22 cellular contexts compared by ENCODE assay signal in the genomic region with DNA sequence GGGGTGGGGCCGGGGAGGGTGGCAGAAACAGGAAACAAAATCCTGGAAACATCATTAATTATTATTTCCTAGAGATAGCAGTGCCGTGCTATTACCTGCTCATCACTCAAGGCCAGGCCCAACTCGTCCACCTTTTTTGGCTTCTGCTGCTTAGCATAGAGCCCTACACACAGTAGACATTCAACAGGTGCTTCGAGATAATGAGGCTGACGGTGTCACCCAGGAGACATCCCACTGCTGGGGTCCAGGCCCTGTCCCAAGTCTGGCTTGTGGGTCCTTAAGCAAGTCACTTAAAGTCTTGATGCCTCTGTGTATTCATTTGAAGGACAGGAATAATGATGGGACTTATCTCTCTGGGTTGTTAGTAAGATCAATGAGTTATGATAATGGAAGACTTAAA.
"Had no signal": no experiment of that assay in that cellular context is flagged by ENCODE, and none has a peak within 500 bp of the region (broad histone marks: within the 10 kb centered on the region; RNA-seq: fewer than 3 reads in every experiment).

No MANE protein-coding gene starts in this region.

- DNase-seq: activated CD4-positive, alpha-beta memory T cell treated with anti-CD3 and anti-CD28 coated beads, Interleukin-2, amount 10 ng/mL, durations not matched to agents 7 days and 5 days; activated CD4-positive, alpha-beta T cell treated with anti-CD3 and anti-CD28 coated beads for 48 hours; activated naive CD4-positive, alpha-beta T cell; activated T-cell treated with anti-CD3 and anti-CD28 coated beads, Interleukin-2, amount 50 U/mL, for 48 hours; central memory CD4-positive, alpha-beta T cell; effector CD4-positive, alpha-beta T cell; nephron progenitor cell; ovary; small intestine; stimulated activated CD4-positive, alpha-beta T cell treated with anti-CD3 and anti-CD28 coated beads, Interleukin-4, amount 100 ng/mL, for 24 hours; T-helper 17 cell; T1000; WERI-Rb-1 had no signal

- H3K9me3 ChIP-seq: breast epithelium, mucosa of descending colon, neutrophil, ovary, upper lobe of left lung had no signal

- H3K27me3 ChIP-seq: breast epithelium, neutrophil, ovary, upper lobe of left lung had no signal

- H3K36me3 ChIP-seq: breast epithelium, neutrophil, ovary, upper lobe of left lung, WERI-Rb-1 had no signal

- FAIRE-seq: endometrium, small intestine had no signal

- H3K36me3 Mint-ChIP-seq: activated naive CD4-positive, alpha-beta T cell treated with anti-CD3 and anti-CD28 coated beads, Interleukin-2, amount 50 U/mL, for 72 hours; stimulated activated effector memory CD8-positive, alpha-beta T cell treated with anti-CD3 and anti-CD28 coated beads, Interleukin-12 subunit alpha, Interleukin-12 subunit beta, amount 100 ng/mL, for 72 hours had no signal

- H3K4me3 ChIP-seq: breast epithelium, mucosa of descending colon, ovary, upper lobe of left lung had no signal

- H3K27ac Mint-ChIP-seq: activated CD4-positive, alpha-beta memory T cell treated with anti-CD3 and anti-CD28 coated beads, Interleukin-2, amount 10 ng/mL, durations not matched to agents 7 days and 5 days; activated naive CD4-positive, alpha-beta T cell treated with anti-CD3 and anti-CD28 coated beads, Interleukin-2, amount 50 U/mL, for 72 hours; nephron progenitor cell; progenitor cell of endocrine pancreas; stimulated activated effector memory CD8-positive, alpha-beta T cell treated with anti-CD3 and anti-CD28 coated beads, Interleukin-12 subunit alpha, Interleukin-12 subunit beta, amount 100 ng/mL, for 72 hours; stimulated activated naive CD8-positive, alpha-beta T cell treated with anti-CD3 and anti-CD28 coated beads, Interleukin-15, Interleukin-2, amounts not matched to agents 100 ng/mL and 50 ng/mL, for 24 hours; T-helper 17 cell had no signal

- H3K4me1 ChIP-seq: breast epithelium had no signal

- H3K4me1 Mint-ChIP-seq: activated CD4-positive, alpha-beta memory T cell treated with anti-CD3 and anti-CD28 coated beads, Interleukin-2, amount 10 ng/mL, durations not matched to agents 7 days and 5 days; stimulated activated effector memory CD8-positive, alpha-beta T cell treated with anti-CD3 and anti-CD28 coated beads, Interleukin-12 subunit alpha, Interleukin-12 subunit beta, amount 100 ng/mL, for 72 hours; T-helper 17 cell had no signal

- H3K4me3 Mint-ChIP-seq: activated CD4-positive, alpha-beta memory T cell treated with anti-CD3 and anti-CD28 coated beads, Interleukin-2, amount 10 ng/mL, durations not matched to agents 7 days and 5 days; nephron progenitor cell; stimulated activated effector memory CD8-positive, alpha-beta T cell treated with anti-CD3 and anti-CD28 coated beads, Interleukin-12 subunit alpha, Interleukin-12 subunit beta, amount 100 ng/mL, for 72 hours; stimulated activated naive CD8-positive, alpha-beta T cell treated with anti-CD3 and anti-CD28 coated beads, Interleukin-15, Interleukin-2, amounts not matched to agents 100 ng/mL and 50 ng/mL, for 24 hours; T-helper 17 cell had no signal

- H3K27ac ChIP-seq: neutrophil, ovary, WERI-Rb-1 had no signal

- H3K27me3 Mint-ChIP-seq: activated CD4-positive, alpha-beta memory T cell treated with anti-CD3 and anti-CD28 coated beads, Interleukin-2, amount 10 ng/mL, durations not matched to agents 7 days and 5 days; stimulated activated naive CD8-positive, alpha-beta T cell treated with anti-CD3 and anti-CD28 coated beads, Interleukin-15, Interleukin-2, amounts not matched to agents 100 ng/mL and 50 ng/mL, for 24 hours; T-helper 17 cell had no signal
